ENCODE assay signal across 1 cellular context in genomic region chrX:108443065-108443464, GRCh38.
TF ChIP-seq lines count a peak whose summit lies in the region.

No MANE protein-coding gene starts in this region.

TF ChIP-seq in IMR-90, 13 proteins besides CTCF, POLR2A, EP300 and RAD21 (continued from another document):
- TF ChIP-seq USF2 (IDR thresholded peaks at IDR 0.05; ENCODE audit: low read depth, low read length) (no peak), ELK1 (IDR thresholded peaks at IDR 0.05; ENCODE audit: borderline replicate concordance, low read depth, low read length) (no peak), MXI1 (IDR thresholded peaks at IDR 0.05; ENCODE audit: borderline replicate concordance, low read depth, low read length) (no peak), RFX5 (IDR thresholded peaks at IDR 0.05; ENCODE audit: low read depth, low read length) (no peak)
